In the genomic region with DNA sequence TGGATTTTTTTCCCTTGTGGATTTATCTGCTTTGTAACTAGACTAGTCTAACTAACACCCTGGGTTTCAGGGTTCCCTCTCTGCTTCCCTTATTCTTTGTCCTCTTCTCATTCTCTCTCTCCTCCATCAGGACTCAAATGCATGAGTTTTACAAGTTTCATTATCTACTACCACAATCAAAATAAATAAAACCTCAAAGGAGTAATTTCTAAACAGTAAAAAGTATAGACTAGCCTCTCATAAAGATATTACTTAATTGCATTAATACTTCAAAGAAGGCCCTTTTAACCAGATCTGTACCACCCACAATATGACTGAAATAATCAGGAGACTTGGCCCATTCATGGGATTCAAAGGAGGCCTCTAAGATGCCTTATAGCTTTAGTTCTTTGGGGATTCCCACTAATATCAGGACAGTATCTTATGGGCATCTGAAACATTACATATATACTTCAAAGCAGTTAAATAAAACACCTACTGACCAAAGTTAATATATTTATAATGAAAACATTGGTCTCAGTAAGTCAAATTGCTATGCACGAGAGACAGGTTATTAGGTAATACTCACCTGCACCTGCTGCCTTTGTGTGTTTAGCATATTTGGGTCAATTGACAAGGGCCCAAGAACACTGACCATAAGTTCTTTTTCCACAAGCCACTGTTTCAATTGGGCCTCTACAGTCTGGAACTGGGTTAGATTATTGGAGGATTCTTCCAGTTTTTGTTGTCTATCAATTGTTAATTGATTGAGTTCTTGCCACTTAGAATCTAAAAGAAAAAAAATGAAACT, we compare ENCODE assay signal across 15 cellular contexts.
A peak's percentile ranks its signal among the peaks of the same experiment; 100 is the strongest.
DNase-seq lines count a peak whose midpoint lies in the region; ATAC-seq and TF ChIP-seq lines count a peak whose summit lies in the region.
"Had no signal": no experiment of that assay in that cellular context is flagged by ENCODE, and none has a peak within 500 bp of the region (broad histone marks: within the 10 kb centered on the region; RNA-seq: fewer than 3 reads in every experiment).

No MANE protein-coding gene starts in this region.

- no peak for ATAC-seq in GM18861 (IDR thresholded peaks at IDR 0.05; ENCODE audit: unreplicated experiment)

- CTCF ChIA-PET in Caco-2 (lab: Charles Lee), result no interaction called here

- POLR2A ChIA-PET in Caco-2 (lab: Charles Lee), result no interaction called here

- H3K27me3 Mint-ChIP-seq in Caco-2 (ENCODE audit: insufficient read depth, unreplicated experiment) (no peaks in the 10 kb centered on the region), brain (no peaks in the 10 kb centered on the region), nephron (ENCODE audit: low read depth) (no peaks in the 10 kb centered on the region)
- H3K27me3 Mint-ChIP-seq: CD8-positive, alpha-beta memory T cell had no signal

- TF ChIP-seq CTCF in Caco-2 (IDR thresholded peaks at IDR 0.05; ENCODE audit: insufficient read depth in 1 of 2, low read depth in 1 of 2, low read length in 1 of 2, severe bottlenecking in 1 of 2, unreplicated experiment in 1 of 2) (no peak), brain (conservative IDR thresholded peaks at IDR 0.05) (no peak), nephron (IDR thresholded peaks at IDR 0.05; ENCODE audit: unreplicated experiment in 3 of 3) (no peak), GM13977 (IDR thresholded peaks at IDR 0.05; ENCODE audit: extremely low read depth, insufficient read depth, missing control alignments) (no peak)

- H3K9me3 ChIP-seq in Caco-2, result no peaks in the 10 kb centered on the region
- H3K9me3 ChIP-seq: MG63 had no signal

- H3K4me3 Mint-ChIP-seq in Caco-2 (ENCODE audit: unreplicated experiment) (no peak overlapping the region), brain (no peak overlapping the region), nephron (no peak overlapping the region)
- H3K4me3 Mint-ChIP-seq: CD8-positive, alpha-beta memory T cell had no signal

- H3K36me3 ChIP-seq in Caco-2 (ENCODE audit: control insufficient read depth, insufficient read depth, low read length), result no peaks in the 10 kb centered on the region

- no peaks in the 10 kb centered on the region for H3K36me3 Mint-ChIP-seq in Caco-2 (ENCODE audit: insufficient read depth, unreplicated experiment)
- H3K36me3 Mint-ChIP-seq in brain, result peaks cover 76% of the 10 kb centered on the region
- peaks cover 32% of the 10 kb centered on the region for H3K36me3 Mint-ChIP-seq in nephron (ENCODE audit: low read depth)

- H3K27ac Mint-ChIP-seq in Caco-2 (ENCODE audit: unreplicated experiment) (peak overlapping the region; percentile 28), brain (peak overlapping the region in 4 of 5 experiments; percentile 4 to 70 (median 24)), nephron (peak overlapping the region; percentile 18 to 76 (median 62))
- H3K27ac Mint-ChIP-seq: CD8-positive, alpha-beta memory T cell had no signal

- peaks cover 7% of the 10 kb centered on the region for H3K4me1 Mint-ChIP-seq in Caco-2 (ENCODE audit: low read depth, unreplicated experiment)
- H3K4me1 Mint-ChIP-seq in brain, result peaks cover 30% of the 10 kb centered on the region
- peaks cover 29% of the 10 kb centered on the region for H3K4me1 Mint-ChIP-seq in nephron
- H3K4me1 Mint-ChIP-seq: CD8-positive, alpha-beta memory T cell had no signal

- intact Hi-C loops in Caco-2 (cut with micrococcal nuclease; ENCODE audit: unreplicated experiment), result no loop called here

- no peak overlapping the region for H3K4me3 ChIP-seq in Caco-2 (ENCODE audit: low read depth, low read length)
- H3K4me3 ChIP-seq: MG63 had no signal

- no TSS peak for BruUV-seq in Caco-2 (replicated peaks; lab: Mats Ljungman, UMichigan)

- no peaks in the 10 kb centered on the region; the same call in 1 of the 2 replicates for H3K4me1 ChIP-seq in Caco-2

- no peaks in the 10 kb centered on the region for H3K9me3 Mint-ChIP-seq in Caco-2 (ENCODE audit: unreplicated experiment)
- H3K9me3 Mint-ChIP-seq in brain, result no peaks in the 10 kb centered on the region
- H3K9me3 Mint-ChIP-seq in nephron, result no peaks in the 10 kb centered on the region

- in situ Hi-C loops in GM13977 (cut with MboI; ENCODE audit: low pct_unique_long_range_greater_than_20kb, low sequenced_read_pairs, unreplicated experiment), result no loop called here

- DNase-seq in Caco-2, result peak in 1 of 2 experiments; percentile 7
- DNase-seq in HT-29 (ENCODE audit: low spot score), result peak; percentile 66
- DNase-seq in activated CD4-positive, alpha-beta T cell treated with anti-CD3 and anti-CD28 coated beads for 4 hours, result no peak
- DNase-seq in GM13977 (ENCODE audit: low spot score), result no peak
- DNase-seq: CD8-positive, alpha-beta memory T cell; DMS79; GOT3; HCEC 1CT; Kasumi-1; MG63; NCI-H1930; NCI-H69 had no signal

- no peaks in the 10 kb centered on the region for H3K27me3 ChIP-seq in Caco-2 (replicated peaks; ENCODE audit: control insufficient read depth, insufficient read depth, low read length)
- H3K27me3 ChIP-seq: MG63 had no signal
